In the genomic region with DNA sequence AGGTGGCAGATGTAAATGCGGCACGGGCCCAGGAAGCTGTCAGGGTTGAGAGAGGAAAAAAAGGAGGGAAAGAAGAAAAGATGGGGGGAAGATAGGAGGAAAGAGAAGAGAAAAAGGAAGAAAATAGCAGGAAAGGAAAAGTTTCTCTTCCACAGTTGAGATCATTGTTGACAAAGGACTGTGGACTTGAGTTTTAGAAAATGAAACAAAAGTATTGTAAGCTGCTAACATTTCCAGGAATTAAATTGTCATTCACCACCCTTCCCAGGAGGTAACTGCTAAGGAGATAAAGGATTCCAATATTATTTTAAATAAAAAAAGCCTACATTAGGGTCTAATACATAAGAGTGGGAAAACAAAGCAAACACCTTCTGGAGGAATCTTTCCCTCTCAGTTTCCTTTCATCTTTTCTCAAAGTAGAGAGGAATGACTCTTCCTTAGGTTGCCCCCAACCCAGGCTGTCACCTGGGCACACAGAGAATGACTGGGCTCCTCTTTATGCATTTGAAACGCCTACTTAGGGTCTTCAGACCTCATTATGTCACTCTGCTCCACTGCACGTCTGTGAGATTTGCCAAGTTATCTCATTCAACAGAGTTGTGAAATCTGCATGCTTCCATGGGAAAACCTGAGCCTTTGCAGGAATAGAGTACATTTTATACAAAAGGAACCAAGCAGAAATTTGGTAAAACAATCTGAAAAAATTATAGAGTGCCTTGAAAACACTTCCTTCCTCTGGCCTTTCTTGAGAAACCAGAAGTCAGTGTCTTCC, we compare ENCODE assay signal across 15 cellular contexts.
DNase-seq lines count a peak whose midpoint lies in the region; ATAC-seq and TF ChIP-seq lines count a peak whose summit lies in the region.
"Had no signal": no experiment of that assay in that cellular context is flagged by ENCODE, and none has a peak within 500 bp of the region (broad histone marks: within the 10 kb centered on the region; RNA-seq: fewer than 3 reads in every experiment).

No MANE protein-coding gene starts in this region.

- ATAC-seq in Right ventricle myocardium superior (ENCODE audit: poor library complexity), result peak; percentile 58
- ATAC-seq: PC-3 had no signal

- no peak overlapping the region for H3K4me3 ChIP-seq in ascending aorta
- H3K4me3 ChIP-seq in hepatocyte, result no peak overlapping the region
- no peak overlapping the region for H3K4me3 ChIP-seq in uterus
- H3K4me3 ChIP-seq: prostate gland, vagina had no signal

- H3K4me2 ChIP-seq in hepatocyte, result peak overlapping the region; percentile 46

- no peaks in the 10 kb centered on the region for H3K27me3 ChIP-seq in ascending aorta
- no peaks in the 10 kb centered on the region for H3K27me3 ChIP-seq in hepatocyte
- no peaks in the 10 kb centered on the region for H3K27me3 ChIP-seq in uterus
- H3K27me3 ChIP-seq: vagina had no signal

- no peak overlapping the region for H2AFZ ChIP-seq in hepatocyte

- H4K20me1 ChIP-seq in hepatocyte (ENCODE audit: insufficient read depth, poor library complexity, severe bottlenecking), result no peaks in the 10 kb centered on the region

- peak overlapping the region; percentile 50 to 64 for H3K27ac ChIP-seq in ascending aorta
- H3K27ac ChIP-seq in hepatocyte, result no peak overlapping the region
- H3K27ac ChIP-seq in uterus, result peak overlapping the region; percentile 29 to 54
- H3K27ac ChIP-seq: epithelial cell of prostate, prostate gland, vagina had no signal

- H3K36me3 ChIP-seq in ascending aorta (no peaks in the 10 kb centered on the region), hepatocyte (replicated peaks; ENCODE audit: insufficient read depth, low read depth) (no peaks in the 10 kb centered on the region), uterus (no peaks in the 10 kb centered on the region)
- H3K36me3 ChIP-seq: prostate gland, vagina had no signal

- H3K4me1 ChIP-seq in ascending aorta (peaks cover 5 to 13% of the 10 kb centered on the region in 2 donors), hepatocyte (ENCODE audit: insufficient read depth) (no peaks in the 10 kb centered on the region), uterus (no peaks in the 10 kb centered on the region)
- H3K4me1 ChIP-seq: prostate gland had no signal

- peaks cover 7% of the 10 kb centered on the region for H3K79me2 ChIP-seq in hepatocyte

- 72% methylated on average over 4 of the region's 4 CpGs for WGBS in hepatocyte (ENCODE audit: low lambda C conversion rate, missing lambda C conversion rate)

- intact Hi-C loops in Right ventricle myocardium superior (cut with DNase I) (loop anchor here (10.0 kb wide), 1 partner anchor 71 kb away; no protein-coding TSS in a partner anchor), cardiac septum (cut with DNase I) (no loop called here), ascending aorta (cut with DNase I) (no loop called here), uterus (cut with DNase I; ENCODE audit: low total_unique reads) (no loop called here)

- H3K9me3 ChIP-seq in ascending aorta, result no peaks in the 10 kb centered on the region
- H3K9me3 ChIP-seq in hepatocyte (ENCODE audit: low read depth), result no peaks in the 10 kb centered on the region
- H3K9me3 ChIP-seq in uterus, result no peaks in the 10 kb centered on the region
- H3K9me3 ChIP-seq: prostate gland, vagina had no signal

- TF ChIP-seq CTCF in ascending aorta (IDR thresholded peaks at IDR 0.05), result no peak
- no peak for TF ChIP-seq CTCF in hepatocyte (IDR thresholded peaks at IDR 0.05; ENCODE audit: poor library complexity)
- no peak for TF ChIP-seq CTCF in uterus (IDR thresholded peaks at IDR 0.05)

- TF ChIP-seq POLR2A in uterus (IDR thresholded peaks at IDR 0.05), result no peak

- DNase-seq in Right ventricle myocardium superior (no peak), cardiac septum (ENCODE audit: low spot score) (no peak), ascending aorta (ENCODE audit: low spot score in 2 of 2) (no peak), hepatocyte (ENCODE audit: low spot score) (no peak), uterus (no peak), NCI-H146 treated with DMSO at 0.1 percent for 48 hours (lab: John Stamatoyannopoulos, UW; ENCODE audit: unreplicated experiment) (no peak), GF-D8 (lab: John Stamatoyannopoulos, UW) (no peak), dermis blood vessel endothelial cell (no peak)
- DNase-seq: activated effector memory CD4-positive, alpha-beta T cell treated with anti-CD3 and anti-CD28 coated beads, Interleukin-2, amount 50 U/mL, for 16 hours; islet precursor cell; NCI-H1694 treated with DMSO at 0.1 percent for 48 hours; PC-3 had no signal

- no peaks in the 10 kb centered on the region for H3K9me2 ChIP-seq in hepatocyte (replicated peaks; ENCODE audit: insufficient read depth)
